12 cellular contexts compared by ENCODE assay signal in genomic region chr21:39014751-39015150, GRCh38.
DNase-seq lines count a peak whose midpoint lies in the region; ATAC-seq and TF ChIP-seq lines count a peak whose summit lies in the region.
"Had no signal": no experiment of that assay in that cellular context is flagged by ENCODE, and none has a peak within 500 bp of the region (broad histone marks: within the 10 kb centered on the region; RNA-seq: fewer than 3 reads in every experiment).

No MANE protein-coding gene starts in this region.

- no peak overlapping the region for H3K4me2 ChIP-seq in GM23338

- H3K9me3 ChIP-seq in MG63, result peaks cover 2% of the 10 kb centered on the region; the same call in 1 of the 2 replicates
- H3K9me3 ChIP-seq in mucosa of descending colon, result no peaks in the 10 kb centered on the region

- H3K36me3 Mint-ChIP-seq in activated T-cell treated with anti-CD3 and anti-CD28 coated beads, Interleukin-2, amount 50 U/mL, for 24 hours (ENCODE audit: low read depth), result no peaks in the 10 kb centered on the region
- no peaks in the 10 kb centered on the region; the same call in 2 of the 3 replicates for H3K36me3 Mint-ChIP-seq in GM23338 (ENCODE audit: low read depth)
- H3K36me3 Mint-ChIP-seq: WTC11 had no signal

- H3K4me3 Mint-ChIP-seq in activated T-cell treated with anti-CD3 and anti-CD28 coated beads, Interleukin-2, amount 50 U/mL, for 24 hours, result no peak overlapping the region
- no peak overlapping the region for H3K4me3 Mint-ChIP-seq in GM23338
- H3K4me3 Mint-ChIP-seq: WTC11 had no signal

- no peak overlapping the region for H3K27ac Mint-ChIP-seq in activated T-cell treated with anti-CD3 and anti-CD28 coated beads, Interleukin-2, amount 50 U/mL, for 24 hours
- H3K27ac Mint-ChIP-seq in GM23338, result no peak overlapping the region
- H3K27ac Mint-ChIP-seq: WTC11 had no signal

- no peaks in the 10 kb centered on the region for H4K20me1 ChIP-seq in GM23338 (replicated peaks; ENCODE audit: insufficient read depth)

- no peak overlapping the region for H2AFZ ChIP-seq in GM23338

- H3K4me1 Mint-ChIP-seq in activated T-cell treated with anti-CD3 and anti-CD28 coated beads, Interleukin-2, amount 50 U/mL, for 24 hours (ENCODE audit: low read depth), result no peaks in the 10 kb centered on the region
- no peaks in the 10 kb centered on the region for H3K4me1 Mint-ChIP-seq in GM23338
- H3K4me1 Mint-ChIP-seq: WTC11 had no signal

- H3K27me3 ChIP-seq in MG63, result no peaks in the 10 kb centered on the region
- H3K27me3 ChIP-seq in GM23338 (ENCODE audit: insufficient read depth), result no peaks in the 10 kb centered on the region

- H3K79me2 ChIP-seq in GM23338 (replicated peaks; ENCODE audit: insufficient read depth), result no peaks in the 10 kb centered on the region

- ATAC-seq in mucosa of descending colon (peak; percentile 32), GM23338 (no peak)
- ATAC-seq: WTC11 had no signal

- peaks cover 3% of the 10 kb centered on the region for H3K27me3 Mint-ChIP-seq in activated T-cell treated with anti-CD3 and anti-CD28 coated beads, Interleukin-2, amount 50 U/mL, for 24 hours
- H3K27me3 Mint-ChIP-seq in GM23338 (ENCODE audit: insufficient read depth, low read depth, poor library complexity), result no peaks in the 10 kb centered on the region

- H3K9me2 ChIP-seq in GM23338 (ENCODE audit: insufficient read depth), result no peaks in the 10 kb centered on the region

- DNase-seq in AG20443 (ENCODE audit: low spot score) (peak; percentile 81), MG63 (peak; percentile 33), brain pericyte (ENCODE audit: low read depth, low spot score) (peak; percentile 61), mucosa of descending colon (no peak), NCI-H526 treated with DMSO at 0.1 percent for 48 hours (lab: John Stamatoyannopoulos, UW) (no peak), GM23338 (ENCODE audit: low spot score) (no peak)
- no peak for DNase-seq in activated T-cell treated with anti-CD3 and anti-CD28 coated beads, Interleukin-2, amount 50 U/mL, for 24 hours
- no peak for DNase-seq in activated CD4-positive, CD25-positive, alpha-beta regulatory T cell treated with anti-CD3 and anti-CD28 coated beads, Interleukin-2, amount 50 U/mL, for 72 hours
- DNase-seq: GOT3, NCI-H524, substantia nigra had no signal

- H3K9me3 Mint-ChIP-seq in activated T-cell treated with anti-CD3 and anti-CD28 coated beads, Interleukin-2, amount 50 U/mL, for 24 hours, result no peaks in the 10 kb centered on the region
- H3K9me3 Mint-ChIP-seq in GM23338, result no peaks in the 10 kb centered on the region

- TF ChIP-seq CTCF in mucosa of descending colon (IDR thresholded peaks at IDR 0.05) (no peak), GM23338 (conservative IDR thresholded peaks at IDR 0.05; ENCODE audit: low read depth in 2 of 2) (no peak)

- H3K4me1 ChIP-seq in mucosa of descending colon (ENCODE audit: low read depth), result no peaks in the 10 kb centered on the region
- no peaks in the 10 kb centered on the region for H3K4me1 ChIP-seq in GM23338 (ENCODE audit: insufficient read depth)

- no peak overlapping the region for H3K4me3 ChIP-seq in MG63
- no peak overlapping the region for H3K4me3 ChIP-seq in mucosa of descending colon
- no peak overlapping the region for H3K4me3 ChIP-seq in GM23338

- no peak overlapping the region for H3K27ac ChIP-seq in GM23338 (ENCODE audit: low read depth)

- H3K36me3 ChIP-seq in MG63 (no peaks in the 10 kb centered on the region), mucosa of descending colon (ENCODE audit: low read depth) (no peaks in the 10 kb centered on the region), GM23338 (ENCODE audit: insufficient read depth) (no peaks in the 10 kb centered on the region)

- intact Hi-C loops in mucosa of descending colon (cut with DNase I, micrococcal nuclease), result no loop called here

- no peaks in the 10 kb centered on the region for H3F3A ChIP-seq in GM23338 (replicated peaks; ENCODE audit: low read depth)

TF ChIP-seq in GM23338, 12 proteins besides CTCF, POLR2A, EP300 and RAD21 (continues in another document):
- TF ChIP-seq ETS1 (IDR thresholded peaks at IDR 0.05) (no peak), ZNF462 (CRISPR knock-in tag; IDR thresholded peaks at IDR 0.05) (no peak), JUNB (IDR thresholded peaks at IDR 0.05; ENCODE audit: unreplicated experiment) (no peak), STAT1 (IDR thresholded peaks at IDR 0.05; ENCODE audit: unreplicated experiment) (no peak), EZH2phosphoT487 (IDR thresholded peaks at IDR 0.05; ENCODE audit: unreplicated experiment) (no peak), ZNF114 (CRISPR knock-in tag; IDR thresholded peaks at IDR 0.05) (no peak)

Comparison
In these comparisons a context has a peak if more than half of its experiments do, and no peak if none do; other contexts are left out.
1. DNase-seq: peak in AG20443 (single experiment), MG63 (single experiment) and brain pericyte (single experiment); none in mucosa of descending colon (0 of 3), activated T-cell treated with anti-CD3 and anti-CD28 coated beads, Interleukin-2, amount 50 U/mL, for 24 hours (single experiment), NCI-H526 treated with DMSO at 0.1 percent for 48 hours (single experiment), GM23338 (single experiment) and activated CD4-positive, CD25-positive, alpha-beta regulatory T cell treated with anti-CD3 and anti-CD28 coated beads, Interleukin-2, amount 50 U/mL, for 72 hours (single experiment).